1 cellular context compared by ENCODE assay signal in genomic region chr1:67850151-67850551, GRCh38.
TF ChIP-seq lines count a peak whose summit lies in the region.

No MANE protein-coding gene starts in this region.

TF ChIP-seq in SK-N-SH treated with all-trans-retinoic acid at 6 μM for 48 hours, 23 proteins besides CTCF, POLR2A, EP300 and RAD21 (continued from another document):
- TF ChIP-seq CSRNP3 (CRISPR knock-in tag; IDR thresholded peaks at IDR 0.05) (no peak), ZNF8 (CRISPR knock-in tag; IDR thresholded peaks at IDR 0.05) (no peak), PATZ1 (CRISPR knock-in tag; IDR thresholded peaks at IDR 0.05; ENCODE audit: borderline replicate concordance) (no peak), CSDC2 (CRISPR knock-in tag; IDR thresholded peaks at IDR 0.05) (no peak), ESRRG (CRISPR knock-in tag; IDR thresholded peaks at IDR 0.05) (no peak), ZNF565 (CRISPR knock-in tag; conservative IDR thresholded peaks at IDR 0.05; ENCODE audit: low read depth) (no peak), PPARA (CRISPR knock-in tag; IDR thresholded peaks at IDR 0.05; ENCODE audit: borderline replicate concordance) (no peak), ZNF70 (CRISPR knock-in tag; IDR thresholded peaks at IDR 0.05) (no peak), TOX (CRISPR knock-in tag; IDR thresholded peaks at IDR 0.05; ENCODE audit: borderline replicate concordance) (no peak), BACH2 (CRISPR knock-in tag; IDR thresholded peaks at IDR 0.05; ENCODE audit: borderline replicate concordance) (no peak)
